32 cellular contexts compared by ENCODE assay signal in genomic region chr2:71824436-71824835, GRCh38.
"Had no signal": no experiment of that assay in that cellular context is flagged by ENCODE, and none has a peak within 500 bp of the region (broad histone marks: within the 10 kb centered on the region; RNA-seq: fewer than 3 reads in every experiment).

No MANE protein-coding gene starts in this region.

- H2AFZ ChIP-seq: parathyroid adenoma had no signal

- H3K9ac ChIP-seq: parathyroid adenoma had no signal

- H3K4me1 ChIP-seq: parathyroid adenoma, tibial nerve, vagina had no signal

- H3K4me3 ChIP-seq: esophagus muscularis mucosa, heart right ventricle, lung, mucosa of descending colon, smooth muscle cell, thoracic aorta, tibial nerve, upper lobe of left lung, vagina had no signal

- H3K36me3 ChIP-seq: esophagus muscularis mucosa, heart right ventricle, thoracic aorta, tibial nerve, upper lobe of left lung, vagina had no signal

- H3K9me3 ChIP-seq: esophagus muscularis mucosa, mucosa of descending colon, thoracic aorta, upper lobe of left lung, vagina had no signal

- H3K4me3 Mint-ChIP-seq: effector memory CD8-positive, alpha-beta T cell; immature natural killer cell; mesothelial cell of epicardium; naive B cell; natural killer cell treated with Interleukin-12 subunit alpha and Interleukin-12 subunit beta and Interleukin-15 and Interleukin-18, amount 100 ng/mL, for 72 hours; neural crest cell had no signal

- ATAC-seq: effector memory CD8-positive, alpha-beta T cell; heart right ventricle; mucosa of descending colon; natural killer cell treated with Interleukin-12 subunit alpha and Interleukin-12 subunit beta and Interleukin-15 and Interleukin-18, amount 100 ng/mL, for 72 hours; sciatic nerve; stimulated activated naive CD8-positive, alpha-beta T cell treated with anti-CD3 and anti-CD28 coated beads, Interleukin-15, Interleukin-2, amounts not matched to agents 100 U/mL and 50 U/mL, for 24 hours had no signal

- H3K27ac ChIP-seq: esophagus muscularis mucosa, heart right ventricle, parathyroid adenoma, thoracic aorta, tibial nerve, upper lobe of left lung, vagina had no signal

- H3K27ac Mint-ChIP-seq: effector memory CD8-positive, alpha-beta T cell; immature natural killer cell; mesothelial cell of epicardium; naive B cell; natural killer cell treated with Interleukin-12 subunit alpha and Interleukin-12 subunit beta and Interleukin-15 and Interleukin-18, amount 100 ng/mL, for 72 hours; progenitor cell of endocrine pancreas had no signal

- H3K4me2 ChIP-seq: smooth muscle cell had no signal

- FAIRE-seq: endometrium had no signal

- H3K4me1 Mint-ChIP-seq: immature natural killer cell, naive B cell, neural crest cell had no signal

- H3K27me3 ChIP-seq: esophagus muscularis mucosa, heart right ventricle, tibial nerve, upper lobe of left lung, vagina had no signal

- H3K9me3 Mint-ChIP-seq: immature natural killer cell; natural killer cell treated with Interleukin-12 subunit alpha and Interleukin-12 subunit beta and Interleukin-15 and Interleukin-18, amount 100 ng/mL, for 72 hours had no signal

- H3K36me3 Mint-ChIP-seq: immature natural killer cell; naive B cell; natural killer cell treated with Interleukin-12 subunit alpha and Interleukin-12 subunit beta and Interleukin-15 and Interleukin-18, amount 100 ng/mL, for 72 hours had no signal

- DNase-seq: cerebellar nuclear complex; cortex of kidney; effector memory CD8-positive, alpha-beta T cell; foreskin melanocyte; glutamatergic neuron; heart right ventricle; hypothalamus; immature natural killer cell; islet precursor cell; mesenchymal stem cell; mucosa of descending colon; naive B cell; stimulated activated CD4-positive, alpha-beta T cell treated with anti-CD3 and anti-CD28 coated beads, Interleukin-12 subunit alpha, Interleukin-12 subunit beta, amount 100 ng/mL, for 4 hours; stimulated activated CD4-positive, alpha-beta T cell treated with anti-CD3 and anti-CD28 coated beads, Interleukin-1b, Interleukin-23, amount 100 ng/mL, for 48 hours; stimulated activated CD4-positive, alpha-beta T cell treated with anti-CD3 and anti-CD28 coated beads, Interleukin-4, amount 100 ng/mL, for 1 hour; stimulated activated CD8-positive, alpha-beta memory T cell treated with anti-CD3 and anti-CD28 coated beads, Interleukin-4, amount 100 ng/mL, for 48 hours; stimulated activated naive CD8-positive, alpha-beta T cell treated with anti-CD3 and anti-CD28 coated beads, Interleukin-15, Interleukin-2, amounts not matched to agents 100 U/mL and 50 U/mL, for 24 hours; substantia nigra; upper lobe of left lung had no signal

- H3K79me2 ChIP-seq: parathyroid adenoma had no signal
